ENCODE assay signal across 8 cellular contexts in the genomic region with DNA sequence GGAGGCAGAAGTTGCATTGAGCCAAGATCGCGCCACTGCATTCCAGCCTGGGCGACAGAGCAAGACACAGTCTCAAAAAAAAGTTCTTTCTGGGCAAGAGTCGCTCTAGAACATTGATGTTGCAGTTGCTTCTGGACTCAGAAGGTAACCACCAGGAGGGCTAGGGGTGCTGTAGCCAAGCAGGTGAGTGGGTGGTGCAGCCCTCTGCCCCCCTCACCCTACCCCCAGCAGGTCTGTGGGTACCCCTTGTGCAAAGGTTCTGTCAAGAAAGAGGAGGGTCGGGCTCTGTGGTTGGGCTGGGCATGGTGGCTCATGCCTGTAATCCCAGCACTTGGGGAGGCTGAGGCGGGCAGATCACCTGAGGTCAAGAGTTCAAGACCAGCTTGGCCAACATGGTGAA. TPM values are rescaled to one million over a fixed set of nuclear protein-coding genes. Genes with fewer than 3 reads are reported as not detected.
DNase-seq lines count a peak whose midpoint lies in the region; ATAC-seq and TF ChIP-seq lines count a peak whose summit lies in the region.
"Not testable (repeated sequence)": the region's sequence is repeated elsewhere in the genome, so short reads cannot be mapped to it uniquely, and the experiment has no call there.

No MANE protein-coding gene starts in this region.

- peak overlapping the region; percentile 81 for H3K27ac Mint-ChIP-seq in CD8-positive, alpha-beta T cell
- H3K27ac Mint-ChIP-seq in activated CD4-positive, alpha-beta T cell treated with anti-CD3 and anti-CD28 coated beads for 36 hours = peak overlapping the region; percentile 51
- peak overlapping the region; percentile 10 for H3K27ac Mint-ChIP-seq in activated T-cell treated with anti-CD3 and anti-CD28 coated beads, Interleukin-2, amount 50 U/mL, for 72 hours
- peak overlapping the region; percentile 74 to 96 for H3K27ac Mint-ChIP-seq in activated naive CD4-positive, alpha-beta T cell treated with anti-CD3 and anti-CD28 coated beads, Interleukin-2, amount 50 U/mL, for 72 hours
- peak overlapping the region; percentile 87 for H3K27ac Mint-ChIP-seq in central memory CD8-positive, alpha-beta T cell (ENCODE audit: low read depth)
- H3K27ac Mint-ChIP-seq in stimulated activated memory B cell treated with anti-CD40 and anti-IgM and Interleukin-4, amounts not matched to agents 10 μg/mL and 1 μg/mL and 100 μg/mL, for 72 hours = peak overlapping the region; percentile 39

- H3K36me3 Mint-ChIP-seq in CD8-positive, alpha-beta T cell = peaks cover 54% of the 10 kb centered on the region
- H3K36me3 Mint-ChIP-seq in activated CD4-positive, alpha-beta T cell treated with anti-CD3 and anti-CD28 coated beads for 36 hours (ENCODE audit: low read depth); activated T-cell treated with anti-CD3 and anti-CD28 coated beads, Interleukin-2, amount 50 U/mL, for 72 hours (ENCODE audit: insufficient read depth in 2 of 2); activated naive CD4-positive, alpha-beta T cell treated with anti-CD3 and anti-CD28 coated beads, Interleukin-2, amount 50 U/mL, for 72 hours: not testable (repeated sequence)
- peaks cover 14% of the 10 kb centered on the region for H3K36me3 Mint-ChIP-seq in central memory CD8-positive, alpha-beta T cell (ENCODE audit: insufficient read depth)
- peaks cover 28% of the 10 kb centered on the region for H3K36me3 Mint-ChIP-seq in stimulated activated memory B cell treated with anti-CD40 and anti-IgM and Interleukin-4, amounts not matched to agents 10 μg/mL and 1 μg/mL and 100 μg/mL, for 72 hours

- not testable (repeated sequence) for H3K9me3 Mint-ChIP-seq in CD8-positive, alpha-beta T cell; activated CD4-positive, alpha-beta T cell treated with anti-CD3 and anti-CD28 coated beads for 36 hours (ENCODE audit: low read depth); activated T-cell treated with anti-CD3 and anti-CD28 coated beads, Interleukin-2, amount 50 U/mL, for 72 hours; activated naive CD4-positive, alpha-beta T cell treated with anti-CD3 and anti-CD28 coated beads, Interleukin-2, amount 50 U/mL, for 72 hours; central memory CD8-positive, alpha-beta T cell; stimulated activated memory B cell treated with anti-CD40 and anti-IgM and Interleukin-4, amounts not matched to agents 10 μg/mL and 1 μg/mL and 100 μg/mL, for 72 hours

- not testable (repeated sequence) for DNase-seq in CD8-positive, alpha-beta T cell; RWPE1 (ENCODE audit: low spot score); activated CD4-positive, alpha-beta T cell treated with anti-CD3 and anti-CD28 coated beads for 36 hours; activated T-cell treated with anti-CD3 and anti-CD28 coated beads, Interleukin-2, amount 50 U/mL, for 72 hours; activated naive CD4-positive, alpha-beta T cell treated with anti-CD3 and anti-CD28 coated beads, Interleukin-2, amount 50 U/mL, for 72 hours (ENCODE audit: low spot score in 2 of 2); central memory CD8-positive, alpha-beta T cell (ENCODE audit: low spot score in 2 of 2)
- DNase-seq in islet precursor cell = peak; percentile 19

- H3K27ac ChIP-seq in CD8-positive, alpha-beta T cell (ENCODE audit: low read depth, low read length) = not testable (repeated sequence)
- peak overlapping the region; percentile 19; the same call in 1 of the 2 replicates for H3K27ac ChIP-seq in RWPE1

- not testable (repeated sequence) for H3K9me3 ChIP-seq in CD8-positive, alpha-beta T cell (ENCODE audit: low read length)

- H3K4me3 Mint-ChIP-seq in CD8-positive, alpha-beta T cell; activated CD4-positive, alpha-beta T cell treated with anti-CD3 and anti-CD28 coated beads for 36 hours; activated T-cell treated with anti-CD3 and anti-CD28 coated beads, Interleukin-2, amount 50 U/mL, for 72 hours; central memory CD8-positive, alpha-beta T cell: not testable (repeated sequence)
- H3K4me3 Mint-ChIP-seq in stimulated activated memory B cell treated with anti-CD40 and anti-IgM and Interleukin-4, amounts not matched to agents 10 μg/mL and 1 μg/mL and 100 μg/mL, for 72 hours = peak overlapping the region; percentile 18

- H3K27me3 ChIP-seq in CD8-positive, alpha-beta T cell (ENCODE audit: insufficient read depth, low read length) = not testable (repeated sequence)

- POLR2A ChIA-PET in CD8-positive, alpha-beta T cell (lab: Charles Lee); RWPE1 (lab: Yijun Ruan, JAX; ENCODE audit: low non-redundant PET); activated CD4-positive, alpha-beta T cell treated with anti-CD3 and anti-CD28 coated beads for 36 hours (lab: Charles Lee): not testable (repeated sequence)

- not testable (repeated sequence) for TF ChIP-seq CTCF in CD8-positive, alpha-beta T cell (IDR thresholded peaks at IDR 0.05); RWPE1 (conservative IDR thresholded peaks at IDR 0.05; ENCODE audit: low read depth)

- CTCF ChIA-PET in CD8-positive, alpha-beta T cell (lab: Charles Lee); RWPE1 (lab: Yijun Ruan, JAX): not testable (repeated sequence)
- CTCF ChIA-PET in activated CD4-positive, alpha-beta T cell treated with anti-CD3 and anti-CD28 coated beads for 36 hours (lab: Charles Lee) = interaction anchor here (1.1 kb wide), 1 partner anchor 37 kb away, joined by 4 read pairs; no protein-coding TSS in a partner anchor

- not testable (repeated sequence) for H3K36me3 ChIP-seq in CD8-positive, alpha-beta T cell (ENCODE audit: insufficient read depth, low read length)

- H3K4me1 ChIP-seq in CD8-positive, alpha-beta T cell (ENCODE audit: insufficient read depth, low read length) = peaks cover 36% of the 10 kb centered on the region

- intact Hi-C loops in CD8-positive, alpha-beta T cell (cut with DNase I, micrococcal nuclease) = loop anchor here (10.0 kb wide), 3 partner anchors 316 to 1244 kb away; partner anchors contain the start of genes CD82 (in 1 of the 2), PHF21A (in 1 of the 2) and PRDM11 (in 1 of the 2)
- intact Hi-C loops in activated CD4-positive, alpha-beta T cell treated with anti-CD3 and anti-CD28 coated beads for 36 hours (cut with DNase I, micrococcal nuclease) = not testable (repeated sequence)

- not testable (repeated sequence) for H3K4me3 ChIP-seq in CD8-positive, alpha-beta T cell (ENCODE audit: low read depth, low read length)

- H3K4me1 Mint-ChIP-seq in CD8-positive, alpha-beta T cell (ENCODE audit: low read depth) = peaks cover 47% of the 10 kb centered on the region
- H3K4me1 Mint-ChIP-seq in activated CD4-positive, alpha-beta T cell treated with anti-CD3 and anti-CD28 coated beads for 36 hours = peaks cover 47% of the 10 kb centered on the region
- H3K4me1 Mint-ChIP-seq in activated T-cell treated with anti-CD3 and anti-CD28 coated beads, Interleukin-2, amount 50 U/mL, for 72 hours (ENCODE audit: low read depth) = peaks cover 39% of the 10 kb centered on the region
- peaks cover 43% of the 10 kb centered on the region for H3K4me1 Mint-ChIP-seq in central memory CD8-positive, alpha-beta T cell
- H3K4me1 Mint-ChIP-seq in stimulated activated memory B cell treated with anti-CD40 and anti-IgM and Interleukin-4, amounts not matched to agents 10 μg/mL and 1 μg/mL and 100 μg/mL, for 72 hours = peaks cover 51% of the 10 kb centered on the region

- not testable (repeated sequence) for H3K27me3 Mint-ChIP-seq in CD8-positive, alpha-beta T cell (ENCODE audit: low read depth); activated CD4-positive, alpha-beta T cell treated with anti-CD3 and anti-CD28 coated beads for 36 hours; activated T-cell treated with anti-CD3 and anti-CD28 coated beads, Interleukin-2, amount 50 U/mL, for 72 hours (ENCODE audit: low read depth); central memory CD8-positive, alpha-beta T cell; stimulated activated memory B cell treated with anti-CD40 and anti-IgM and Interleukin-4, amounts not matched to agents 10 μg/mL and 1 μg/mL and 100 μg/mL, for 72 hours

- not testable (repeated sequence) for ATAC-seq in CD8-positive, alpha-beta T cell; activated CD4-positive, alpha-beta T cell treated with anti-CD3 and anti-CD28 coated beads for 36 hours; activated T-cell treated with anti-CD3 and anti-CD28 coated beads, Interleukin-2, amount 50 U/mL, for 72 hours (replicated peaks in 1 of 2); activated naive CD4-positive, alpha-beta T cell treated with anti-CD3 and anti-CD28 coated beads, Interleukin-2, amount 50 U/mL, for 72 hours; central memory CD8-positive, alpha-beta T cell (replicated peaks; ENCODE audit: extremely low read depth, poor library complexity, severe bottlenecking); stimulated activated memory B cell treated with anti-CD40 and anti-IgM and Interleukin-4, amounts not matched to agents 10 μg/mL and 1 μg/mL and 100 μg/mL, for 72 hours

RNA-seq across cellular contexts. Expression of gene SLC35C1, which starts 3.5 kb away (rescaled TPM):
- 1 to 10 TPM; 3.1 to 3.3 TPM for total RNA-seq in CD8-positive, alpha-beta T cell
- total RNA-seq in activated CD4-positive, alpha-beta T cell treated with anti-CD3 and anti-CD28 coated beads for 36 hours = 1 to 10 TPM; 9.6 to 9.8 TPM
- total RNA-seq in activated T-cell treated with anti-CD3 and anti-CD28 coated beads, Interleukin-2, amount 50 U/mL, for 72 hours = 10 to 100 TPM; 12.0 to 15.1 TPM
- total RNA-seq in activated naive CD4-positive, alpha-beta T cell treated with anti-CD3 and anti-CD28 coated beads, Interleukin-2, amount 50 U/mL, for 72 hours = 10 to 100 TPM in 1 of 2 donors, 1 to 10 TPM in 1; 7.9 to 10.8 TPM

RNA-seq across cellular contexts. Expression of gene CRY2, which starts 38.8 kb away (rescaled TPM):
- total RNA-seq in CD8-positive, alpha-beta T cell = 100 to 1,000 TPM; 172 to 177 TPM
- 10 to 100 TPM; 13.1 to 14.1 TPM for total RNA-seq in activated CD4-positive, alpha-beta T cell treated with anti-CD3 and anti-CD28 coated beads for 36 hours
- 10 to 100 TPM; 20.2 to 23.8 TPM for total RNA-seq in activated T-cell treated with anti-CD3 and anti-CD28 coated beads, Interleukin-2, amount 50 U/mL, for 72 hours
- 10 to 100 TPM; 14.0 to 31.4 TPM for total RNA-seq in activated naive CD4-positive, alpha-beta T cell treated with anti-CD3 and anti-CD28 coated beads, Interleukin-2, amount 50 U/mL, for 72 hours

Comparison
In these comparisons a context has a peak if more than half of its experiments do, and no peak if none do; other contexts are left out.
1. H3K27ac Mint-ChIP-seq: peak in every context shown above with its lines; median percentile 87 in central memory CD8-positive, alpha-beta T cell; 85 in activated naive CD4-positive, alpha-beta T cell treated with anti-CD3 and anti-CD28 coated beads, Interleukin-2, amount 50 U/mL, for 72 hours; 81 in CD8-positive, alpha-beta T cell; 51 in activated CD4-positive, alpha-beta T cell treated with anti-CD3 and anti-CD28 coated beads for 36 hours; 39 in stimulated activated memory B cell treated with anti-CD40 and anti-IgM and Interleukin-4, amounts not matched to agents 10 μg/mL and 1 μg/mL and 100 μg/mL, for 72 hours; 10 in activated T-cell treated with anti-CD3 and anti-CD28 coated beads, Interleukin-2, amount 50 U/mL, for 72 hours.
2. RNA of gene CRY2, which starts 38.8 kb away (total RNA-seq): 172 to 177 TPM in CD8-positive, alpha-beta T cell; 14.0 to 31.4 TPM in activated naive CD4-positive, alpha-beta T cell treated with anti-CD3 and anti-CD28 coated beads, Interleukin-2, amount 50 U/mL, for 72 hours, 20.2 to 23.8 TPM in activated T-cell treated with anti-CD3 and anti-CD28 coated beads, Interleukin-2, amount 50 U/mL, for 72 hours and 13.1 to 14.1 TPM in activated CD4-positive, alpha-beta T cell treated with anti-CD3 and anti-CD28 coated beads for 36 hours; every median in the first group is over 4 times any median in the second.